Comparison of ENCODE assay signal across 7 cellular contexts in the genomic region with DNA sequence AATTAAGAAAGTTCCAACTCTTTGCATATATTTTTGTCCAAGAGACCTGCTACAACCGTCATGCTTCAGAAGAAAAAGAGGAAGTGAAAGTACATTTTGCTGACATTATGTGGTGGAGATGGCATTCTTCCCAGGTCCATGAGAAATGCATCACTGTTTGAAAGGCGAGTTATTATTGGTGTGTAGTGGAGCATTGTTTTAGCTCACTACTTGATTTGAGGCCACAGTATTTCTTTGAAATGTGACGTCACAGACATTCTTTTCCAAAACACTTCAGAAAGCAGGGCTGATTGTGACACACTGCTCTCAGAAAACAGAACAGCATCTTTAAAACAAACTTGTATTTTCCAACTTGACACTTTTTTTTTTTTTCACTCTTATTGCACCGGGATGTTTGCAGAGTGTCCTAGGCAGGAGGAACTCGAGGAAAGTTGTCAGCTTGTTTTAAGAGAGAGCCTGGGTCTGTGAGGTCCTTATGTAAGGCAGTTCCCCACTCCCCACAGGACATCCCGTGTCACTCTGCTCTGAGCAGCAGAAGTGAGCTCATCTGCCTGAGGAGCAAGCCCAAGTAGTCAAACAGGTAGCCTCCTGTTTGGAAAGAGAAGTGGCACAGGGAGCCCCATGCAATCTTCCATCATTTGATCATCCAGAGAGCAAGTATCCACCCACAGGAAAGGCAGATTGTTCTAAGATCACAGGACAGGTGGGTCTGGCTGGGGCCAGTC. TPM values are rescaled to one million over a fixed set of nuclear protein-coding genes. Genes with fewer than 3 reads are reported as not detected.
DNase-seq lines count a peak whose midpoint lies in the region; ATAC-seq, FAIRE-seq and TF ChIP-seq lines count a peak whose summit lies in the region.

No MANE protein-coding gene starts in this region.

- H3K36me3 ChIP-seq in KMS-11 (ENCODE audit: insufficient read depth): no peaks in the 10 kb centered on the region

- intact Hi-C loops in right cardiac atrium (cut with DNase I): no loop called here

- FAIRE-seq in GM12892 (lab: Jason Lieb, UNC): no peak

- TF ChIP-seq CTCF in KMS-11 (conservative IDR thresholded peaks at IDR 0.05; ENCODE audit: low read depth, low read length): no peak

- H3K4me2 ChIP-seq in KMS-11: peak overlapping the region; percentile 54

- H3K9ac ChIP-seq in KMS-11: no peak overlapping the region

- TF ChIP-seq POLR2A in GM12892 (IDR thresholded peaks at IDR 0.05; ENCODE audit: low read depth, low read length): no peak

- no peaks in the 10 kb centered on the region for H3K79me2 ChIP-seq in KMS-11 (ENCODE audit: insufficient read depth, low read depth)

- H3K27me3 ChIP-seq in KMS-11 (ENCODE audit: insufficient read depth, low read depth) (no peaks in the 10 kb centered on the region), right cardiac atrium (ENCODE audit: control insufficient read depth, insufficient read depth) (no peaks in the 10 kb centered on the region)

- peaks cover 25% of the 10 kb centered on the region for H3K4me1 ChIP-seq in KMS-11 (ENCODE audit: low read depth, poor library complexity, severe bottlenecking)
- H3K4me1 ChIP-seq in right cardiac atrium (ENCODE audit: control insufficient read depth, insufficient read depth, low read length): peaks cover 6% of the 10 kb centered on the region

- H4K20me1 ChIP-seq in KMS-11 (ENCODE audit: insufficient read depth): no peaks in the 10 kb centered on the region

- ATAC-seq in GM21825 (IDR thresholded peaks at IDR 0.05; ENCODE audit: unreplicated experiment) (peak; percentile 88), right cardiac atrium (peak; percentile 91 to 93)

- WGBS in right cardiac atrium: 10% methylated on average over 6 of the region's 6 CpGs

- peak overlapping the region; percentile 28; the same call in 1 of the 2 replicates for H3K27ac ChIP-seq in KMS-11
- peak overlapping the region; percentile 73 for H3K27ac ChIP-seq in right cardiac atrium (ENCODE audit: low read length)

- H3K4me3 ChIP-seq in KMS-11 (IDR thresholded peaks at IDR 0.05; ENCODE audit: insufficient read depth, low read depth, low read length) (no peak overlapping the region), right cardiac atrium (ENCODE audit: low read length) (peak overlapping the region; percentile 66), skeletal muscle cell (ENCODE audit: low read depth, low read length) (peak overlapping the region; percentile 48)

- H2AFZ ChIP-seq in KMS-11 (ENCODE audit: low read depth): peak overlapping the region; percentile 55

- H3K9me3 ChIP-seq in right cardiac atrium (ENCODE audit: control insufficient read depth, low read length): no peaks in the 10 kb centered on the region

- DNase-seq in GM12892 (ENCODE audit: insufficient read length) (peak; percentile 3), amniotic epithelial cell (ENCODE audit: low read depth) (peak; percentile 95), right cardiac atrium (no peak), skeletal muscle cell (ENCODE audit: low read depth) (peak; percentile 90), SHP77 (lab: John Stamatoyannopoulos, UW) (no peak)

RNA-seq across cellular contexts. Expression of gene SPTLC3, which starts 1.1 kb away (rescaled TPM):
- polyA plus RNA-seq in GM12892 (2012; ENCODE audit: missing spikeins): not detected
- 10 to 100 TPM in 3 of 4 donors, 1 to 10 TPM in 1; 4.7 to 16.9 (median 14.2) TPM for total RNA-seq in right cardiac atrium
- 4.2 TPM for polyA plus RNA-seq in right cardiac atrium

Comparison
In these comparisons a context has a peak if more than half of its experiments do, and no peak if none do; other contexts are left out.
1. DNase-seq: peak in GM12892 (single experiment), amniotic epithelial cell (single experiment) and skeletal muscle cell (single experiment); none in right cardiac atrium (0 of 3) and SHP77 (0 of 2).